In genomic region chr6:166387642-166388325, GRCh38 we compare ENCODE assay signal across 1 cellular context.
TF ChIP-seq lines count a peak whose summit lies in the region.

No MANE protein-coding gene starts in this region.

TF ChIP-seq in HepG2, 621 proteins besides CTCF, POLR2A, EP300 and RAD21 (continued from another document and continues in another):
- no peak for TF ChIP-seq ZBTB39 (CRISPR knock-in tag; IDR thresholded peaks at IDR 0.05)
- no peak for TF ChIP-seq JDP2 (CRISPR knock-in tag; IDR thresholded peaks at IDR 0.05; ENCODE audit: borderline replicate concordance)
- TF ChIP-seq ZNF10 (CRISPR knock-in tag; IDR thresholded peaks at IDR 0.05; ENCODE audit: borderline replicate concordance, low read depth): no peak
- no peak for TF ChIP-seq ZNF558 (CRISPR knock-in tag; IDR thresholded peaks at IDR 0.05; ENCODE audit: borderline replicate concordance)
- TF ChIP-seq HOMEZ (CRISPR knock-in tag; IDR thresholded peaks at IDR 0.05; ENCODE audit: low read depth): peak; percentile 64; the same call in 1 of the 2 replicates
- TF ChIP-seq GZF1 (CRISPR knock-in tag; IDR thresholded peaks at IDR 0.05): no peak
- no peak; the same call in 1 of the 2 replicates for TF ChIP-seq ZNF329 (CRISPR knock-in tag; IDR thresholded peaks at IDR 0.05; ENCODE audit: low read depth)
- no peak; the same call in none of the 2 replicates for TF ChIP-seq RBFOX2 (IDR thresholded peaks at IDR 0.05; ENCODE audit: low read depth, low read length)
- TF ChIP-seq CENPX (CRISPR knock-in tag; IDR thresholded peaks at IDR 0.05): no peak
- TF ChIP-seq ZNF333 (CRISPR knock-in tag; IDR thresholded peaks at IDR 0.05; ENCODE audit: borderline replicate concordance): no peak
- no peak; the same call in 1 of the 2 replicates for TF ChIP-seq ATF6 (CRISPR knock-in tag; conservative IDR thresholded peaks at IDR 0.05)
- peak; percentile 96 for TF ChIP-seq DPF2 (CRISPR knock-in tag; IDR thresholded peaks at IDR 0.05; ENCODE audit: borderline replicate concordance, low read depth)
- TF ChIP-seq ZNF883 (CRISPR knock-in tag; IDR thresholded peaks at IDR 0.05; ENCODE audit: not compliant biosample characterization): no peak
- TF ChIP-seq HNRNPK (IDR thresholded peaks at IDR 0.05; ENCODE audit: low read depth, low read length, poor library complexity, severe bottlenecking): no peak
- no peak for TF ChIP-seq ZNF30 (CRISPR knock-in tag; IDR thresholded peaks at IDR 0.05)
- TF ChIP-seq ZNF263 (CRISPR knock-in tag; IDR thresholded peaks at IDR 0.05): 0 out of 2 replicates have a peak, but pooled peaks have one; percentile 35
- peak in 1 of 2 experiments; percentile 60; a peak in 1 of 4 replicates for TF ChIP-seq REST (IDR thresholded peaks at IDR 0.05; ENCODE audit: borderline replicate concordance in 1 of 2, low read depth in 1 of 2, low read length in 2 of 2)
- no peak for TF ChIP-seq ATF3 (CRISPR knock-in tag; IDR thresholded peaks at IDR 0.05)
- TF ChIP-seq ZNF557 (CRISPR knock-in tag; IDR thresholded peaks at IDR 0.05): 0 out of 2 replicates have a peak, but pooled peaks have one; percentile 19
- TF ChIP-seq FOXA3 (CRISPR knock-in tag; IDR thresholded peaks at IDR 0.05): peak; percentile 91
- TF ChIP-seq ZSCAN9 (CRISPR knock-in tag; IDR thresholded peaks at IDR 0.05; ENCODE audit: borderline replicate concordance): peak; percentile 87; the same call in 1 of the 2 replicates
- no peak for TF ChIP-seq ZKSCAN1 (IDR thresholded peaks at IDR 0.05; ENCODE audit: low read length)
- TF ChIP-seq BCL6 (CRISPR knock-in tag; IDR thresholded peaks at IDR 0.05): peak; percentile 89
- TF ChIP-seq HNF4G (IDR thresholded peaks at IDR 0.05; ENCODE audit: borderline replicate concordance, low read depth, low read length): peak; percentile 55
- TF ChIP-seq HNF4G (CRISPR knock-in tag; IDR thresholded peaks at IDR 0.05; ENCODE audit: borderline replicate concordance, low read depth): 0 out of 2 replicates have a peak, but pooled peaks have one; percentile 54
- no peak for TF ChIP-seq AGO2 (optimal IDR thresholded peaks at IDR 0.05; ENCODE audit: low read depth, low read length)
- TF ChIP-seq DMAP1 (CRISPR knock-in tag; IDR thresholded peaks at IDR 0.05): peak; percentile 47; the same call in 1 of the 2 replicates
- peak; percentile 17; the same call in 1 of the 2 replicates for TF ChIP-seq HNRNPUL1 (IDR thresholded peaks at IDR 0.05; ENCODE audit: low read depth, low read length)
- peak; percentile 73; the same call in 1 of the 2 replicates for TF ChIP-seq RERE (CRISPR knock-in tag; IDR thresholded peaks at IDR 0.05; ENCODE audit: low read depth)
- TF ChIP-seq ZNF772 (CRISPR knock-in tag; IDR thresholded peaks at IDR 0.05): peak; percentile 67; the same call in 1 of the 2 replicates
- TF ChIP-seq ZEB1 (IDR thresholded peaks at IDR 0.05; ENCODE audit: insufficient replicate concordance, low read depth): peak; percentile 44
- peak; percentile 92 for TF ChIP-seq GATA4 (IDR thresholded peaks at IDR 0.05; ENCODE audit: borderline replicate concordance, low read depth)
- peak; percentile 76 for TF ChIP-seq MED8 (CRISPR knock-in tag; IDR thresholded peaks at IDR 0.05; ENCODE audit: insufficient replicate concordance)
- peak; percentile 63; the same call in 1 of the 2 replicates for TF ChIP-seq BRCA1 (CRISPR knock-in tag; IDR thresholded peaks at IDR 0.05)
- TF ChIP-seq RARG (CRISPR knock-in tag; IDR thresholded peaks at IDR 0.05; ENCODE audit: low read depth): peak; percentile 73; the same call in 1 of the 2 replicates
- TF ChIP-seq TRAFD1 (CRISPR knock-in tag; IDR thresholded peaks at IDR 0.05; ENCODE audit: borderline replicate concordance): no peak
- peak; percentile 87 for TF ChIP-seq HDAC1 (CRISPR knock-in tag; IDR thresholded peaks at IDR 0.05)
- peak; percentile 53; the same call in 1 of the 2 replicates for TF ChIP-seq MIER2 (CRISPR knock-in tag; IDR thresholded peaks at IDR 0.05)
- peak; percentile 56; the same call in 1 of the 2 replicates for TF ChIP-seq KLF12 (CRISPR knock-in tag; IDR thresholded peaks at IDR 0.05; ENCODE audit: borderline replicate concordance)
- no peak for TF ChIP-seq ZNF549 (CRISPR knock-in tag; IDR thresholded peaks at IDR 0.05)
- TF ChIP-seq HMGXB4 (CRISPR knock-in tag; IDR thresholded peaks at IDR 0.05; ENCODE audit: borderline replicate concordance in 1 of 2, low read depth in 1 of 2): peak in 1 of 2 experiments; percentile 36; a peak in 2 of 4 replicates
